8 cellular contexts compared by ENCODE assay signal in the genomic region with DNA sequence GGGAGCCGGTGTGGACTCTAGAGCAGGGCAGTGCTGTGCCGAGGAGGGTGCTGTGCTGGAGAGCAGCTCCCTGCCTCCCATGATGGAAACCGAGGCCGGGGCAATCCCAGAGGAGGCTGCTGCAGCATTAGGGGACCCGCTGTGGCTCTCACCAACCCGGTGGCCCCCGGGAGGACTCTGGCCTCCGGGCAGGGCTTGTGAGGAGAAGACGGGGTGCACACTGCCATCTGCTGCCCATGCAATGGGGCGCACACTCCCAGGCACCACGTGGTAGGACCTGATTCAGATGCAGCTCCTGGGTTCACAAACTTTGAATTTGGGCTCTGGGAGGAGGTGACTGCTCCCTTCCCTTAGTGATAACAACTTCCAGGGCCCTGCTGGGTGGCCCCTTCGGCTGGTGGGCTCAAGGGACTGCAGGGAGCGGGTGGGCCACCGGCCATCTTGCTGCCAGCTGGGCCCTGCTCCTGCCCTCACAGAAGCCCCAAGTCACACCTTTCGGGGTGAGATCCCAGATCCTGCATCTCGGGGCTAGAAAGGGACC.
DNase-seq lines count a peak whose midpoint lies in the region; ATAC-seq and TF ChIP-seq lines count a peak whose summit lies in the region.
"Had no signal": no experiment of that assay in that cellular context is flagged by ENCODE, and none has a peak within 500 bp of the region (broad histone marks: within the 10 kb centered on the region; RNA-seq: fewer than 3 reads in every experiment).

No MANE protein-coding gene starts in this region.

- ATAC-seq in GM21786 (IDR thresholded peaks at IDR 0.05; ENCODE audit: unreplicated experiment) = no peak

- no peak overlapping the region for H3K4me3 ChIP-seq in retinal pigment epithelial cell (ENCODE audit: low read length)

- TF ChIP-seq CTCF in GM12873 (IDR thresholded peaks at IDR 0.05; ENCODE audit: insufficient read depth, low read depth, low read length, missing control alignments) (peak; percentile 53), retinal pigment epithelial cell (conservative IDR thresholded peaks at IDR 0.05; ENCODE audit: low read depth, low read length) (peak; percentile 54)

- DNase-seq in NAMALWA (ENCODE audit: low spot score) (peak; percentile 34), dermis blood vessel endothelial cell (peak; percentile 42), retinal pigment epithelial cell (ENCODE audit: low read depth) (no peak), CD1c-positive myeloid dendritic cell (ENCODE audit: extremely low spot score) (no peak), COR-L47 (lab: John Stamatoyannopoulos, UW) (no peak)
- DNase-seq: NCI-H510A treated with DMSO at 0.1 percent for 48 hours had no signal

Comparison
In these comparisons a context has a peak if more than half of its experiments do, and no peak if none do; other contexts are left out.
1. DNase-seq: peak in NAMALWA (single experiment) and dermis blood vessel endothelial cell (single experiment); none in retinal pigment epithelial cell (single experiment), CD1c-positive myeloid dendritic cell (single experiment) and COR-L47 (single experiment).